In genomic region chr5:155983954-155984353, GRCh38 we compare ENCODE assay signal across 16 cellular contexts.
DNase-seq lines count a peak whose midpoint lies in the region; FAIRE-seq lines count a peak whose summit lies in the region.
"Had no signal": no experiment of that assay in that cellular context is flagged by ENCODE, and none has a peak within 500 bp of the region (broad histone marks: within the 10 kb centered on the region; RNA-seq: fewer than 3 reads in every experiment).

No MANE protein-coding gene starts in this region.

- no peaks in the 10 kb centered on the region; the same call in 1 of the 2 replicates for H3K4me1 ChIP-seq in GM23248 (ENCODE audit: insufficient read depth)

- 0 out of 2 replicates have a peak, but pooled peaks cover 6% of the 10 kb centered on the region for H3F3A ChIP-seq in GM23248 (ENCODE audit: insufficient read depth)

- FAIRE-seq in islet of Langerhans (lab: Jason Lieb, UNC) = peak; percentile 47

- H4K20me1 ChIP-seq in GM23248 (ENCODE audit: insufficient read depth) = no peaks in the 10 kb centered on the region

- H3K9me3 ChIP-seq in GM23248 (ENCODE audit: low read depth) = no peaks in the 10 kb centered on the region

- H3K4me3 ChIP-seq in GM23248 = no peak overlapping the region

- H3K36me3 ChIP-seq in GM23248 (ENCODE audit: low read depth) = no peaks in the 10 kb centered on the region

- H3K79me2 ChIP-seq in GM23248 (ENCODE audit: insufficient read depth) = no peaks in the 10 kb centered on the region

- no peak overlapping the region for H3K27ac ChIP-seq in GM23248
- H3K27ac ChIP-seq: KMS-11 had no signal

- DNase-seq in AG08396 (ENCODE audit: low spot score) = peak; percentile 30
- peak; percentile 62 for DNase-seq in GM23248
- peak; percentile 2 for DNase-seq in amniotic epithelial cell (ENCODE audit: low read depth)
- DNase-seq in DMS79 treated with DMSO at 0.1 percent for 48 hours (lab: John Stamatoyannopoulos, UW) = no peak
- no peak for DNase-seq in activated CD4-positive, alpha-beta T cell treated with anti-CD3 and anti-CD28 coated beads for 1 hour
- DNase-seq in ecto neural progenitor cell (ENCODE audit: low spot score) = no peak
- no peak for DNase-seq in activated gamma-delta T cell (lab: John Stamatoyannopoulos, UW)
- DNase-seq: AML-193, Calu3, DND-41, GF-D8, MM.1S, NCI-H2029 treated with DMSO at 0.1 percent for 48 hours, PC-3 had no signal

- WGBS in GM23248 (ENCODE audit: low coverage in 1 of 2, low lambda C conversion rate in 2 of 2, missing lambda C conversion rate in 2 of 2), 2 experiments = 48 to 64% methylated on average over 3 of the region's 3 CpGs

- H3K4me2 ChIP-seq in GM23248 (ENCODE audit: unreplicated experiment) = no peak overlapping the region
- H3K4me2 ChIP-seq: KMS-11 had no signal

- H2AFZ ChIP-seq in GM23248 = no peak overlapping the region

- in situ Hi-C loops in GM23248 (cut with MboI) = no loop called here

- no peaks in the 10 kb centered on the region for H3K27me3 ChIP-seq in GM23248 (replicated peaks; ENCODE audit: insufficient read depth)

- H3K9ac ChIP-seq in GM23248 = no peak overlapping the region
- H3K9ac ChIP-seq: KMS-11 had no signal

- H3K9me2 ChIP-seq in GM23248 (ENCODE audit: insufficient read depth) = no peaks in the 10 kb centered on the region

Comparison
In these comparisons a context has a peak if more than half of its experiments do, and no peak if none do; other contexts are left out.
1. DNase-seq: peak in AG08396 (single experiment), GM23248 (single experiment) and amniotic epithelial cell (single experiment); none in DMS79 treated with DMSO at 0.1 percent for 48 hours (single experiment), activated CD4-positive, alpha-beta T cell treated with anti-CD3 and anti-CD28 coated beads for 1 hour (single experiment), ecto neural progenitor cell (single experiment) and activated gamma-delta T cell (single experiment).